ENCODE assay signal across 8 cellular contexts in the genomic region with DNA sequence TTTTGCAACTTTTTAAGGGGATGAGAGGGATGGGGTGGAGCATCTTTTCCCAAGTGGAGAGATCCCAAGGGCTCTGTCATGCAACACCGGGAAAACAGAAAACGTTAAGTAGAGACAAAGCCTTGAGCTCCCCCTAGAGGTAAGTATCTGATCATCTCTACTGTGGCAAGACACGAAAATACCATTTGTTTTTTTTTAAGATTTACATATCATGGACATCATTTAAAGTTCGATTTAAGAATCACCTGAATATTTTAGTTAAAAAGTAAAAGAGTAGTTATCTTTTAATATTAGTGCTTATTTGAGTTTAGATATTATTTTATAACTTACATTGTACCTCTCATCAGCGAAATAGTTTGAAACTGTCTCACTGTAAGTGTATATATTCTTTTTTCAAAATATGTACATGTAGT.
DNase-seq lines count a peak whose midpoint lies in the region; ATAC-seq and TF ChIP-seq lines count a peak whose summit lies in the region.

No MANE protein-coding gene starts in this region.

- no peaks in the 10 kb centered on the region for H3K4me1 ChIP-seq in mammary epithelial cell (ENCODE audit: insufficient read depth, low read length)
- no peaks in the 10 kb centered on the region for H3K4me1 ChIP-seq in tibial artery

- TF ChIP-seq CTCF in mammary epithelial cell (conservative IDR thresholded peaks at IDR 0.05 in 1 of 2, IDR thresholded peaks at IDR 0.05 in 1 of 2; ENCODE audit: extremely low read depth in 1 of 2, insufficient read depth in 1 of 2, low read depth in 1 of 2, low read length in 2 of 2) (peak; percentile 78), kidney epithelial cell (IDR thresholded peaks at IDR 0.05; ENCODE audit: insufficient read depth, low read length, poor library complexity, severe bottlenecking) (peak; percentile 72), tibial artery (IDR thresholded peaks at IDR 0.05) (peak; percentile 50 to 52)

- H3K27ac ChIP-seq in mammary epithelial cell (ENCODE audit: insufficient read depth, low read depth, low read length), result no peak overlapping the region
- no peak overlapping the region for H3K27ac ChIP-seq in tibial artery

- ATAC-seq in Right ventricle myocardium inferior (peak; percentile 86), HG03342 (IDR thresholded peaks at IDR 0.05; ENCODE audit: unreplicated experiment) (peak; percentile 54)

- CTCF ChIA-PET in mammary epithelial cell (lab: Charles Lee; ENCODE audit: low non-redundant PET), result interaction anchor here (0.6 to 1.0 kb wide), 2 partner anchors 318 to 347 kb away, joined by 3 to 7 read pairs; no protein-coding TSS in a partner anchor

- H3K4me2 ChIP-seq in mammary epithelial cell (ENCODE audit: insufficient read depth, low read depth, low read length), result no peak overlapping the region

- H4K20me1 ChIP-seq in mammary epithelial cell (ENCODE audit: insufficient read depth, low read length), result no peaks in the 10 kb centered on the region

- in situ Hi-C loops in mammary epithelial cell (cut with MboI; ENCODE audit: low sequenced_read_pairs in 2 of 2), result loop anchor here (10.0 kb wide), 2 partner anchors 314 to 334 kb away; no protein-coding TSS in a partner anchor

- H2AFZ ChIP-seq in mammary epithelial cell (ENCODE audit: low read depth, low read length), result no peak overlapping the region

- no peak overlapping the region for H3K9ac ChIP-seq in mammary epithelial cell (ENCODE audit: insufficient read depth, low read length)

- intact Hi-C loops in Right ventricle myocardium inferior (cut with DNase I) (loop anchor here (2.0 to 5.0 kb wide), 2 partner anchors 318 to 337 kb away; no protein-coding TSS in a partner anchor), cardiac septum (cut with DNase I) (loop anchor here (2.0 kb wide), 1 partner anchor 318 kb away; no protein-coding TSS in a partner anchor), mammary epithelial cell (cut with micrococcal nuclease) (loop anchor here (1.0 kb wide), 2 partner anchors 319 to 336 kb away; no protein-coding TSS in a partner anchor), tibial artery (cut with DNase I; ENCODE audit: low total_unique reads) (loop anchor here (10.0 kb wide), 1 partner anchor 324 kb away; no protein-coding TSS in a partner anchor)

- WGBS in mammary epithelial cell (ENCODE audit: low coverage, missing lambda C conversion rate), result 22% methylated on average over 5 of the region's 5 CpGs

- DNase-seq in Right ventricle myocardium inferior (ENCODE audit: missing footprints) (no peak), cardiac septum (ENCODE audit: low spot score) (no peak), NCI-H748 treated with DMSO at 0.1 percent for 48 hours (lab: John Stamatoyannopoulos, UW) (peak; percentile 65), mammary epithelial cell (peak; percentile 39), kidney epithelial cell (ENCODE audit: low read depth) (peak; percentile 10), tibial artery (no peak)
- no peak for DNase-seq in stimulated activated CD4-positive, alpha-beta T cell treated with anti-CD3 and anti-CD28 coated beads, Interleukin-2, amount 100 ng/mL, for 24 hours

- H3K27me3 ChIP-seq in mammary epithelial cell (ENCODE audit: insufficient read depth, low read length), result no peaks in the 10 kb centered on the region
- H3K27me3 ChIP-seq in kidney epithelial cell (ENCODE audit: control insufficient read depth, insufficient read depth, low read length), result no peaks in the 10 kb centered on the region
- H3K27me3 ChIP-seq in tibial artery, result no peaks in the 10 kb centered on the region

- H3K9me3 ChIP-seq in mammary epithelial cell (replicated peaks; ENCODE audit: insufficient read depth, low read length), result no peaks in the 10 kb centered on the region
- no peaks in the 10 kb centered on the region for H3K9me3 ChIP-seq in tibial artery

- no peaks in the 10 kb centered on the region for H3K79me2 ChIP-seq in mammary epithelial cell (ENCODE audit: insufficient read depth, low read length)

- H3K4me3 ChIP-seq in mammary epithelial cell (replicated peaks in 1 of 3; ENCODE audit: insufficient read depth in 1 of 3, low read depth in 2 of 3, low read length in 3 of 3) (no peak overlapping the region), kidney epithelial cell (ENCODE audit: low read depth, low read length) (no peak overlapping the region), tibial artery (no peak overlapping the region)

- dilution Hi-C loops in mammary epithelial cell (cut with HindIII; ENCODE audit: low sequenced_read_pairs), result no loop called here

- no TSS peak for BruUV-seq in mammary epithelial cell (replicated peaks; lab: Mats Ljungman, UMichigan)

- no peaks in the 10 kb centered on the region for H3K36me3 ChIP-seq in mammary epithelial cell (ENCODE audit: insufficient read depth, low read length)
- H3K36me3 ChIP-seq in kidney epithelial cell (ENCODE audit: control insufficient read depth, insufficient read depth, low read length), result no peaks in the 10 kb centered on the region
- H3K36me3 ChIP-seq in tibial artery, result no peaks in the 10 kb centered on the region

Comparison
In these comparisons a context has a peak if more than half of its experiments do, and no peak if none do; other contexts are left out.
1. DNase-seq: peak in NCI-H748 treated with DMSO at 0.1 percent for 48 hours (single experiment), mammary epithelial cell (single experiment) and kidney epithelial cell (single experiment); none in Right ventricle myocardium inferior (single experiment), cardiac septum (single experiment), tibial artery (0 of 2) and stimulated activated CD4-positive, alpha-beta T cell treated with anti-CD3 and anti-CD28 coated beads, Interleukin-2, amount 100 ng/mL, for 24 hours (0 of 2).
2. Peak in every context shown above with its lines, with median percentiles within 50 percentile points of each other: CTCF ChIP-seq.